Comparison of ENCODE assay signal across 29 cellular contexts in genomic region chr6:116924245-116924644, GRCh38. TPM values are rescaled to one million over a fixed set of nuclear protein-coding genes. Genes with fewer than 3 reads are reported as not detected.
A peak's percentile ranks its signal among the peaks of the same experiment; 100 is the strongest.
DNase-seq lines count a peak whose midpoint lies in the region; ATAC-seq and TF ChIP-seq lines count a peak whose summit lies in the region.
"Had no signal": no experiment of that assay in that cellular context is flagged by ENCODE, and none has a peak within 500 bp of the region (broad histone marks: within the 10 kb centered on the region; RNA-seq: fewer than 3 reads in every experiment).

No MANE protein-coding gene starts in this region.

- DNase-seq in H4 (ENCODE audit: low spot score) (peak; percentile 6), LNCaP clone FGC (ENCODE audit: low read depth) (peak; percentile 80), fibroblast of villous mesenchyme (ENCODE audit: low read depth) (peak; percentile 2), right lobe of liver (no peak), putamen (ENCODE audit: low spot score) (no peak), GM23338 (ENCODE audit: low spot score) (no peak)
- DNase-seq in stimulated activated CD4-positive, alpha-beta T cell treated with anti-CD3 and anti-CD28 coated beads, Interleukin-4, amount 100 ng/mL, for 24 hours = no peak
- DNase-seq: CD4-positive, CD25-positive, alpha-beta regulatory T cell; DMS53; GOT3; KBM-7; MG63; NCI-H1105 treated with DMSO at 0.1 percent for 48 hours; NCI-H146; NCI-H1930; NCI-H446; NCI-H524 treated with DMSO at 0.1 percent for 48 hours; NCI-H774; SHP77 had no signal

- H3F3A ChIP-seq in GM23338 (replicated peaks; ENCODE audit: low read depth) = no peaks in the 10 kb centered on the region

- intact Hi-C loops in right lobe of liver (cut with DNase I) = no loop called here

- H3K27ac ChIP-seq in right lobe of liver (no peak overlapping the region), GM23338 (ENCODE audit: low read depth) (no peak overlapping the region)
- H3K27ac ChIP-seq: BLaER1, HL-60, RWPE1 had no signal

- no peaks in the 10 kb centered on the region for H3K79me2 ChIP-seq in GM23338 (replicated peaks; ENCODE audit: insufficient read depth)

- H3K27me3 Mint-ChIP-seq in GM23338 (ENCODE audit: insufficient read depth, low read depth, poor library complexity) = no peaks in the 10 kb centered on the region
- H3K27me3 Mint-ChIP-seq: CD4-positive, CD25-positive, alpha-beta regulatory T cell had no signal

- H3K36me3 ChIP-seq in right lobe of liver (no peaks in the 10 kb centered on the region), GM23338 (ENCODE audit: insufficient read depth) (no peaks in the 10 kb centered on the region)
- H3K36me3 ChIP-seq: BLaER1, MG63 had no signal

- H3K9me3 Mint-ChIP-seq in GM23338 = no peaks in the 10 kb centered on the region

- H3K4me1 ChIP-seq in right lobe of liver (peaks cover 0 to 16% (median 3%) of the 10 kb centered on the region in 4 donors), GM23338 (ENCODE audit: insufficient read depth) (peaks cover 3% of the 10 kb centered on the region; the same call in 1 of the 2 replicates)
- H3K4me1 ChIP-seq: BLaER1 had no signal

- no peak overlapping the region for H3K4me2 ChIP-seq in GM23338
- H3K4me2 ChIP-seq: BLaER1 had no signal

- H2AFZ ChIP-seq in GM23338 = no peak overlapping the region

- peaks cover 4% of the 10 kb centered on the region; the same call in 2 of the 3 replicates for H3K4me1 Mint-ChIP-seq in GM23338
- H3K4me1 Mint-ChIP-seq: CD4-positive, CD25-positive, alpha-beta regulatory T cell had no signal

- TF ChIP-seq POLR2A in right lobe of liver (IDR thresholded peaks at IDR 0.05) = no peak

- H3K4me3 ChIP-seq in LNCaP clone FGC (ENCODE audit: low read depth, low read length) = no peak overlapping the region
- H3K4me3 ChIP-seq in fibroblast of villous mesenchyme (ENCODE audit: low read depth, low read length) = no peak overlapping the region
- no peak overlapping the region for H3K4me3 ChIP-seq in right lobe of liver
- no peak overlapping the region for H3K4me3 ChIP-seq in GM23338
- H3K4me3 ChIP-seq: BLaER1, MG63 had no signal

- H3K27me3 ChIP-seq in right lobe of liver (no peaks in the 10 kb centered on the region), GM23338 (ENCODE audit: insufficient read depth) (no peaks in the 10 kb centered on the region)
- H3K27me3 ChIP-seq: BLaER1, MG63 had no signal

- H4K20me1 ChIP-seq in GM23338 (replicated peaks; ENCODE audit: insufficient read depth) = no peaks in the 10 kb centered on the region
- H4K20me1 ChIP-seq: BLaER1 had no signal

- ATAC-seq in right lobe of liver (peak; percentile 68 to 97 (median 84)), esophagus mucosa (no peak), GM23338 (no peak)
- ATAC-seq: HCT116, Panc1 had no signal

- no peaks in the 10 kb centered on the region for H3K36me3 Mint-ChIP-seq in GM23338 (ENCODE audit: low read depth)
- H3K36me3 Mint-ChIP-seq: CD4-positive, CD25-positive, alpha-beta regulatory T cell had no signal

- H3K4me3 Mint-ChIP-seq in GM23338 = no peak overlapping the region
- H3K4me3 Mint-ChIP-seq: CD4-positive, CD25-positive, alpha-beta regulatory T cell had no signal

- no peak for TF ChIP-seq CTCF in LNCaP clone FGC (IDR thresholded peaks at IDR 0.05; ENCODE audit: control insufficient read depth, extremely low read depth, insufficient read depth)
- no peak for TF ChIP-seq CTCF in fibroblast of villous mesenchyme (IDR thresholded peaks at IDR 0.05; ENCODE audit: insufficient read depth, low read depth, low read length)
- no peak for TF ChIP-seq CTCF in right lobe of liver (IDR thresholded peaks at IDR 0.05)
- TF ChIP-seq CTCF in GM23338 (conservative IDR thresholded peaks at IDR 0.05; ENCODE audit: low read depth in 2 of 2) = no peak

- H3K27ac Mint-ChIP-seq in GM23338 = no peak overlapping the region
- H3K27ac Mint-ChIP-seq: CD4-positive, CD25-positive, alpha-beta regulatory T cell had no signal

- H3K9me2 ChIP-seq in GM23338 (ENCODE audit: insufficient read depth) = no peaks in the 10 kb centered on the region

- no peaks in the 10 kb centered on the region for H3K9me3 ChIP-seq in right lobe of liver
- H3K9me3 ChIP-seq: BLaER1, MG63 had no signal

- 40% methylated on average over 2 of the region's 2 CpGs for WGBS in right lobe of liver (ENCODE audit: insufficient coverage, low coverage, low lambda C conversion rate, missing lambda C conversion rate)

TF ChIP-seq in GM23338, 12 proteins besides CTCF, POLR2A, EP300 and RAD21 (continues in another document):
- no peak for TF ChIP-seq ZNF114 (CRISPR knock-in tag; IDR thresholded peaks at IDR 0.05)
- TF ChIP-seq CREB1 (CRISPR knock-in tag; IDR thresholded peaks at IDR 0.05; ENCODE audit: low read depth) = no peak
- no peak for TF ChIP-seq EZH2 (IDR thresholded peaks at IDR 0.05; ENCODE audit: low read depth, unreplicated experiment)
- TF ChIP-seq NANOG (IDR thresholded peaks at IDR 0.05; ENCODE audit: borderline replicate concordance) = no peak
- no peak for TF ChIP-seq POLR2AphosphoS5 (IDR thresholded peaks at IDR 0.05; ENCODE audit: low read depth)
- no peak for TF ChIP-seq ETS1 (IDR thresholded peaks at IDR 0.05)
- TF ChIP-seq ZNF331 (CRISPR knock-in tag; IDR thresholded peaks at IDR 0.05; ENCODE audit: low read depth) = no peak
- TF ChIP-seq JUNB (IDR thresholded peaks at IDR 0.05; ENCODE audit: unreplicated experiment) = no peak
- TF ChIP-seq EZH2phosphoT487 (IDR thresholded peaks at IDR 0.05; ENCODE audit: unreplicated experiment) = no peak
- TF ChIP-seq REST (IDR thresholded peaks at IDR 0.05; ENCODE audit: unreplicated experiment) = no peak
- no peak for TF ChIP-seq STAT1 (IDR thresholded peaks at IDR 0.05; ENCODE audit: unreplicated experiment)

RNA-seq across cellular contexts. Expression of gene RFX6, which starts 47.2 kb away (rescaled TPM):
- not detected in 2 replicates for total RNA-seq in H4 (2014; rRNA removed; shearing (Covaris generic))
- total RNA-seq in fibroblast of villous mesenchyme (not detected in 2 replicates), right lobe of liver (not detected), esophagus mucosa (not detected)
- total RNA-seq in GM23338 (2014; rRNA removed; shearing (Covaris generic)) = 0.31 and 0.35 TPM in 2 replicates
- polyA plus RNA-seq in GM23338 (2016; fragmentation: Nextera tagmentation; extraction: Ambion mirVana) = not detected in 2 replicates
- total RNA-seq: CD4-positive, CD25-positive, alpha-beta regulatory T cell; Daoy; G401; LHCN-M2 had no signal
- polyA plus RNA-seq: AG04450; CD4-positive, CD25-positive, alpha-beta regulatory T cell had no signal

Comparison
In these comparisons a context has a peak if more than half of its experiments do, and no peak if none do; other contexts are left out.
1. DNase-seq: peak in H4 (single experiment), LNCaP clone FGC (single experiment) and fibroblast of villous mesenchyme (single experiment); none in right lobe of liver (0 of 3), putamen (single experiment), stimulated activated CD4-positive, alpha-beta T cell treated with anti-CD3 and anti-CD28 coated beads, Interleukin-4, amount 100 ng/mL, for 24 hours (single experiment) and GM23338 (single experiment).
2. ATAC-seq: peak in right lobe of liver (4 of 4); none in esophagus mucosa (single experiment) and GM23338 (single experiment).